Comparison of ENCODE assay signal across 1 cellular context in genomic region chr10:110129490-110129889, GRCh38.
TF ChIP-seq lines count a peak whose summit lies in the region.

No MANE protein-coding gene starts in this region.

TF ChIP-seq in WTC11, 78 proteins besides CTCF, POLR2A, EP300 and RAD21 (continued from another document):
- TF ChIP-seq AR (CRISPR knock-in tag; IDR thresholded peaks at IDR 0.05) (no peak), ATF2 (CRISPR knock-in tag; IDR thresholded peaks at IDR 0.05; ENCODE audit: borderline replicate concordance, low read depth) (no peak), IRF2 (CRISPR knock-in tag; IDR thresholded peaks at IDR 0.05; ENCODE audit: borderline replicate concordance, low read depth) (no peak), JAZF1 (CRISPR knock-in tag; IDR thresholded peaks at IDR 0.05) (no peak), ZMAT4 (CRISPR knock-in tag; IDR thresholded peaks at IDR 0.05) (no peak), ZBTB43 (CRISPR knock-in tag; IDR thresholded peaks at IDR 0.05) (no peak), AFF4 (CRISPR knock-in tag; IDR thresholded peaks at IDR 0.05; ENCODE audit: borderline replicate concordance) (no peak), NR1H2 (CRISPR knock-in tag; IDR thresholded peaks at IDR 0.05) (no peak), E2F5 (CRISPR knock-in tag; IDR thresholded peaks at IDR 0.05) (no peak)
